8 cellular contexts compared by ENCODE assay signal in the genomic region with DNA sequence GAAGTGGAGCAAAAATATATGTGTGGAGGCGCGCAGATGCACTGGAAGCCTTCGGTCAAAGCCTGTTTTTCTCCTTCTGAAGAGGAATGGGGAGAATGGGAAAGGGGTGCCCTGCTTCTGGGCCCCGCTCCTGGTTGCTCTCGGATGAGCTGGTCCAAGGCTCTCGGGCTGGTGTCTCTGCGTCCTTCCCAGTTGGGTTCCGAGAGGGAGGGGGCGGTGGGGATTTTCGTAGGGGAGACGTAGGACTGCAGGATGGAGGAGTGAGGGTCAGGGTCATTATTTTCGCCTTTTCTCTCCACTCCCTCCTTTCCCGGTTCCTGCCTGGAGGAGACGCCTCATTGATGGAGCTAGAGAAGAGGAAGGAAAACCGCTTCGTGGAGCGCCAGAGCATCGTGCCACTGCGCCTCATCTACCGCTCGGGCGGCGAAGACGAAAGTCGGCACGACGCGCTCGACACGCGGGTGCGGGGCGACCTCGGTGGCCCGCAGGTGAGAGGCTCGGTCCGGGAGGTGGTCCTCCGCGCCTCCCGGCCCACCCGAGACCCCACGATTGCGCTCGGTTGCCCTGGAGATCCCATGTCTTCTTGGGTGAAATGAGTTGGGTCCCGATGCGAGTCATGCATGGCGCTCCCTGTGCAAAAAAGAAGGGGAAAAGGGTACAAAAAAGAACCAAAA. TPM values are rescaled to one million over a fixed set of nuclear protein-coding genes. Genes with fewer than 3 reads are reported as not detected.
DNase-seq lines count a peak whose midpoint lies in the region; ATAC-seq and TF ChIP-seq lines count a peak whose summit lies in the region.

No MANE protein-coding gene starts in this region.

- H3K4me3 ChIP-seq in BE2C (ENCODE audit: low read depth, low read length) (peak overlapping the region; percentile 81), gastroesophageal sphincter (peak overlapping the region; percentile 38 to 73)

- H3K9me3 ChIP-seq in BE2C (no peaks in the 10 kb centered on the region), gastroesophageal sphincter (no peaks in the 10 kb centered on the region)

- H3K4me1 ChIP-seq in BE2C = no peaks in the 10 kb centered on the region
- peaks cover 0 to 14% (median 7%) of the 10 kb centered on the region in 3 donors for H3K4me1 ChIP-seq in gastroesophageal sphincter

- WGBS in gastroesophageal sphincter (ENCODE audit: low coverage in 1 of 2), 2 donors = 6% methylated on average over 10 of the region's 47 CpGs; no CpG with 5 or more reads in 1 of the 2 donors

- H3K36me3 Mint-ChIP-seq in activated T-cell treated with anti-CD3 and anti-CD28 coated beads, Interleukin-2, amount 50 U/mL, for 72 hours (ENCODE audit: insufficient read depth in 2 of 2) = peaks cover 0 to 2% of the 10 kb centered on the region in 2 donors

- H3K4me1 Mint-ChIP-seq in activated T-cell treated with anti-CD3 and anti-CD28 coated beads, Interleukin-2, amount 50 U/mL, for 72 hours (ENCODE audit: low read depth) = peaks cover 17% of the 10 kb centered on the region

- H3K27me3 Mint-ChIP-seq in activated T-cell treated with anti-CD3 and anti-CD28 coated beads, Interleukin-2, amount 50 U/mL, for 72 hours (ENCODE audit: low read depth) = no peaks in the 10 kb centered on the region

- H3K4me3 Mint-ChIP-seq in activated T-cell treated with anti-CD3 and anti-CD28 coated beads, Interleukin-2, amount 50 U/mL, for 72 hours = peak overlapping the region; percentile 87 to 92

- peak overlapping the region in 1 of 4 donors; percentile 62 for H3K27ac ChIP-seq in gastroesophageal sphincter

- peaks cover 13% of the 10 kb centered on the region for H3K36me3 ChIP-seq in BE2C
- H3K36me3 ChIP-seq in gastroesophageal sphincter = no peaks in the 10 kb centered on the region

- ATAC-seq in GM18907 (IDR thresholded peaks at IDR 0.05; ENCODE audit: unreplicated experiment) (peak; percentile 3), gastroesophageal sphincter (no peak), GM18868 (IDR thresholded peaks at IDR 0.05; ENCODE audit: unreplicated experiment) (no peak)
- no peak for ATAC-seq in activated T-cell treated with anti-CD3 and anti-CD28 coated beads, Interleukin-2, amount 50 U/mL, for 72 hours (replicated peaks in 1 of 2)

- no peak for TF ChIP-seq POLR2A in gastroesophageal sphincter (IDR thresholded peaks at IDR 0.05)

- no peak for TF ChIP-seq EP300 in gastroesophageal sphincter (IDR thresholded peaks at IDR 0.05)

- no peaks in the 10 kb centered on the region for H3K27me3 ChIP-seq in BE2C
- no peaks in the 10 kb centered on the region for H3K27me3 ChIP-seq in gastroesophageal sphincter

- TF ChIP-seq CTCF in BE2C (IDR thresholded peaks at IDR 0.05; ENCODE audit: low read depth, low read length) (no peak), gastroesophageal sphincter (IDR thresholded peaks at IDR 0.05) (no peak)

- DNase-seq in BE2C = peak; percentile 23
- DNase-seq in NCI-H1092 treated with DMSO at 0.1 percent for 48 hours (lab: John Stamatoyannopoulos, UW) = peak; percentile 73
- peak; percentile 20 to 22 for DNase-seq in activated T-cell treated with anti-CD3 and anti-CD28 coated beads, Interleukin-2, amount 50 U/mL, for 72 hours
- DNase-seq in occipital lobe (lab: John Stamatoyannopoulos, UW) = peak; percentile 45
- DNase-seq in ureter (ENCODE audit: low spot score) = no peak

- H3K9me3 Mint-ChIP-seq in activated T-cell treated with anti-CD3 and anti-CD28 coated beads, Interleukin-2, amount 50 U/mL, for 72 hours = no peaks in the 10 kb centered on the region

- H3K27ac Mint-ChIP-seq in activated T-cell treated with anti-CD3 and anti-CD28 coated beads, Interleukin-2, amount 50 U/mL, for 72 hours = no peak overlapping the region

RNA-seq across cellular contexts. Expression of gene ADAM22, which starts 0.8 kb away (rescaled TPM):
- polyA plus RNA-seq in BE2C (2012; ENCODE audit: insufficient read depth, insufficient read length, low read depth) = 13.6 TPM
- 1 to 10 TPM; 2.5 to 3.2 TPM for total RNA-seq in activated T-cell treated with anti-CD3 and anti-CD28 coated beads, Interleukin-2, amount 50 U/mL, for 72 hours
- total RNA-seq in gastroesophageal sphincter (1 to 10 TPM; 1.1 to 3.6 (median 1.7) TPM), occipital lobe (90.6 TPM), ureter (26.4 TPM)

RNA-seq across cellular contexts. Expression of gene DBF4, which starts 58.5 kb away (rescaled TPM):
- 8.0 TPM for polyA plus RNA-seq in BE2C (2012; ENCODE audit: insufficient read depth, insufficient read length, low read depth)
- 10 to 100 TPM; 65.4 to 75.7 TPM for total RNA-seq in activated T-cell treated with anti-CD3 and anti-CD28 coated beads, Interleukin-2, amount 50 U/mL, for 72 hours
- total RNA-seq in gastroesophageal sphincter (1 to 10 TPM; 3.1 to 7.6 (median 6.7) TPM), occipital lobe (14.5 TPM), ureter (12.1 TPM)

RNA-seq across cellular contexts. Expression of gene SLC25A40, which starts 58.7 kb away (rescaled TPM):
- 5.9 TPM for polyA plus RNA-seq in BE2C (2012; ENCODE audit: insufficient read depth, insufficient read length, low read depth)
- 10 to 100 TPM; 50.3 to 53.1 TPM for total RNA-seq in activated T-cell treated with anti-CD3 and anti-CD28 coated beads, Interleukin-2, amount 50 U/mL, for 72 hours
- total RNA-seq in gastroesophageal sphincter = 10 to 100 TPM in 2 of 4 donors, 1 to 10 TPM in 2; 7.8 to 14.0 (median 9.5) TPM
- 23.9 TPM for total RNA-seq in occipital lobe
- 21.3 TPM for total RNA-seq in ureter
